Comparison of ENCODE assay signal across 11 cellular contexts in genomic region chr18:24112874-24113615, GRCh38. TPM values are rescaled to one million over a fixed set of nuclear protein-coding genes. Genes with fewer than 3 reads are reported as not detected.
DNase-seq lines count a peak whose midpoint lies in the region; ATAC-seq, FAIRE-seq and TF ChIP-seq lines count a peak whose summit lies in the region.
"Had no signal": no experiment of that assay in that cellular context is flagged by ENCODE, and none has a peak within 500 bp of the region (broad histone marks: within the 10 kb centered on the region; RNA-seq: fewer than 3 reads in every experiment).

No MANE protein-coding gene starts in this region.

- no peaks in the 10 kb centered on the region for H3K9me3 Mint-ChIP-seq in activated CD4-positive, alpha-beta T cell treated with anti-CD3 and anti-CD28 coated beads for 36 hours (ENCODE audit: low read depth)
- no peaks in the 10 kb centered on the region for H3K9me3 Mint-ChIP-seq in activated CD4-positive, alpha-beta T cell treated with anti-CD3 and anti-CD28 coated beads, Interleukin-2, amount 10 ng/mL, durations not matched to agents 24 days and 14 days
- H3K9me3 Mint-ChIP-seq in progenitor cell of endocrine pancreas (ENCODE audit: low read depth): no peaks in the 10 kb centered on the region

- no peaks in the 10 kb centered on the region for H3K79me2 ChIP-seq in H1 (ENCODE audit: control insufficient read depth in 1 of 2, insufficient read depth in 2 of 2, low read length in 2 of 2)

- no peak overlapping the region for H4K91ac ChIP-seq in H1 (replicated peaks; ENCODE audit: insufficient read length, low read length)

- H2AK5ac ChIP-seq in H1 (ENCODE audit: low read depth, low read length): no peak overlapping the region

- DNase-seq in activated CD4-positive, alpha-beta T cell treated with anti-CD3 and anti-CD28 coated beads for 36 hours: peak; percentile 17
- no peak for DNase-seq in activated CD4-positive, alpha-beta T cell treated with anti-CD3 and anti-CD28 coated beads, Interleukin-2, amount 10 ng/mL, durations not matched to agents 24 days and 14 days
- DNase-seq in NCI-H69 (lab: John Stamatoyannopoulos, UW): peak; percentile 84
- DNase-seq in H1 (ENCODE audit: low read depth in 1 of 2, low spot score in 2 of 2): no peak
- DNase-seq in progenitor cell of endocrine pancreas (ENCODE audit: low spot score, unreplicated experiment): peak; percentile 43
- DNase-seq in NCI-H1930 (lab: John Stamatoyannopoulos, UW): no peak
- no peak for DNase-seq in NCI-H82 (lab: John Stamatoyannopoulos, UW)
- DNase-seq: left cardiac atrium, SJCRH30 had no signal

- H3K4me2 ChIP-seq in H1 (ENCODE audit: insufficient read depth in 1 of 2, low read depth in 2 of 2, low read length in 2 of 2): no peak overlapping the region

- peaks cover 0 to 4% (median 2%) of the 10 kb centered on the region in 4 experiments; a peak in 2 of 7 replicates for H3K4me1 ChIP-seq in H1 (replicated peaks in 1 of 4; ENCODE audit: control insufficient read depth in 3 of 4, insufficient read depth in 4 of 4, low read length in 3 of 4)
- H3K4me1 ChIP-seq: SJCRH30 had no signal

- H2AFZ ChIP-seq in H1 (ENCODE audit: low read length): no peak overlapping the region

- CTCF ChIA-PET in activated CD4-positive, alpha-beta T cell treated with anti-CD3 and anti-CD28 coated beads for 36 hours (lab: Charles Lee): interaction anchor here (0.6 to 1.9 kb wide), 2 partner anchors 28 to 58 kb away, joined by 3 to 5 read pairs; no protein-coding TSS in a partner anchor
- CTCF ChIA-PET in H1 (lab: Charles Lee; ENCODE audit: partially characterized antibody): interaction anchor here (0.9 to 1.8 kb wide), 7 partner anchors 9 to 301 kb away, joined by 3 to 6 read pairs (median 3); no protein-coding TSS in a partner anchor

- 82% methylated on average over 15 of the region's 15 CpGs; no CpG with 5 or more reads in 1 of the 2 experiments for WGBS in H1 (ENCODE audit: extremely low coverage in 1 of 2, insufficient coverage in 1 of 2, insufficient read length in 1 of 2, insufficient replicate concordance in 2 of 2, low coverage in 1 of 2, low lambda C conversion rate in 2 of 2, missing lambda C conversion rate in 1 of 2), 2 experiments

- intact Hi-C loops in activated CD4-positive, alpha-beta T cell treated with anti-CD3 and anti-CD28 coated beads for 36 hours (cut with DNase I, micrococcal nuclease): no loop called here
- intact Hi-C loops in activated CD4-positive, alpha-beta T cell treated with anti-CD3 and anti-CD28 coated beads, Interleukin-2, amount 10 ng/mL, durations not matched to agents 24 days and 14 days (cut with micrococcal nuclease): no loop called here

- FAIRE-seq in H1 (lab: Jason Lieb, UNC): no peak
- FAIRE-seq: A204.1 had no signal

- POLR2A ChIA-PET in activated CD4-positive, alpha-beta T cell treated with anti-CD3 and anti-CD28 coated beads for 36 hours (lab: Charles Lee): interaction anchor here (0.8 kb wide), 1 partner anchor 92 kb away, joined by 3 read pairs; no protein-coding TSS in a partner anchor
- POLR2A ChIA-PET in H1 (lab: Charles Lee; ENCODE audit: partially characterized antibody): interaction anchor here (4.1 kb wide), 1 partner anchor 26 kb away, joined by 19 read pairs; the partner anchor contains the start of gene CABYR

- H4K8ac ChIP-seq in H1 (ENCODE audit: extremely low read depth, insufficient read depth, low read length): no peak overlapping the region; the same call in 1 of the 2 replicates

- no peak overlapping the region for H3K23ac ChIP-seq in H1 (ENCODE audit: insufficient read length)

- H2BK20ac ChIP-seq in H1 (ENCODE audit: low read length): no peak overlapping the region

- peaks cover 27% of the 10 kb centered on the region for H3K4me1 Mint-ChIP-seq in activated CD4-positive, alpha-beta T cell treated with anti-CD3 and anti-CD28 coated beads for 36 hours
- H3K4me1 Mint-ChIP-seq in activated CD4-positive, alpha-beta T cell treated with anti-CD3 and anti-CD28 coated beads, Interleukin-2, amount 10 ng/mL, durations not matched to agents 24 days and 14 days: peaks cover 18% of the 10 kb centered on the region
- peaks cover 37% of the 10 kb centered on the region for H3K4me1 Mint-ChIP-seq in progenitor cell of endocrine pancreas (ENCODE audit: low read depth)

- no peak for TF ChIP-seq CTCF in H1 (IDR thresholded peaks at IDR 0.05; ENCODE audit: control extremely low read depth in 1 of 3, insufficient read depth in 1 of 3, low read depth in 1 of 3, low read length in 3 of 3)
- no peak for TF ChIP-seq CTCF in progenitor cell of endocrine pancreas (IDR thresholded peaks at IDR 0.05; ENCODE audit: unreplicated experiment)

- no peak overlapping the region for H3K18ac ChIP-seq in H1 (ENCODE audit: extremely low read depth, low read length)

- no peak overlapping the region for H3K56ac ChIP-seq in H1 (replicated peaks; ENCODE audit: insufficient read length, low read depth, low read length)

- no peak overlapping the region for H3K4ac ChIP-seq in H1 (replicated peaks; ENCODE audit: insufficient read length, low read depth, low read length)

- no peaks in the 10 kb centered on the region for H3K23me2 ChIP-seq in H1 (ENCODE audit: low read depth, low read length)

- H3K27ac Mint-ChIP-seq in activated CD4-positive, alpha-beta T cell treated with anti-CD3 and anti-CD28 coated beads for 36 hours: peak overlapping the region; percentile 24
- H3K27ac Mint-ChIP-seq in activated CD4-positive, alpha-beta T cell treated with anti-CD3 and anti-CD28 coated beads, Interleukin-2, amount 10 ng/mL, durations not matched to agents 24 days and 14 days: no peak overlapping the region
- H3K27ac Mint-ChIP-seq in progenitor cell of endocrine pancreas: peak overlapping the region; percentile 96

- peak; percentile 44 for ATAC-seq in activated CD4-positive, alpha-beta T cell treated with anti-CD3 and anti-CD28 coated beads for 36 hours
- no peak for ATAC-seq in GM21526 (IDR thresholded peaks at IDR 0.05; ENCODE audit: low FRiP score, unreplicated experiment)

- H3K27me3 ChIP-seq in H1 (replicated peaks in 1 of 4; ENCODE audit: control insufficient read depth in 3 of 4, extremely low read depth in 1 of 4, insufficient read depth in 3 of 4, low read length in 3 of 4): no peaks in the 10 kb centered on the region
- H3K27me3 ChIP-seq: SJCRH30 had no signal

- no peak overlapping the region for H3K9ac ChIP-seq in H1 (replicated peaks in 1 of 4; ENCODE audit: extremely low read depth in 1 of 4, low read depth in 3 of 4, low read length in 3 of 4)

- no peak overlapping the region for H2BK12ac ChIP-seq in H1 (ENCODE audit: low read depth, low read length)

- no peak overlapping the region for H4K5ac ChIP-seq in H1 (ENCODE audit: insufficient read length, low read depth, low read length)

- H3K14ac ChIP-seq in H1 (ENCODE audit: insufficient read length): no peak overlapping the region

- H3K36me3 Mint-ChIP-seq in activated CD4-positive, alpha-beta T cell treated with anti-CD3 and anti-CD28 coated beads for 36 hours (ENCODE audit: low read depth): peaks cover 14% of the 10 kb centered on the region
- H3K36me3 Mint-ChIP-seq in activated CD4-positive, alpha-beta T cell treated with anti-CD3 and anti-CD28 coated beads, Interleukin-2, amount 10 ng/mL, durations not matched to agents 24 days and 14 days (ENCODE audit: low read depth): peaks cover 37% of the 10 kb centered on the region
- H3K36me3 Mint-ChIP-seq in progenitor cell of endocrine pancreas (ENCODE audit: insufficient read depth): no peaks in the 10 kb centered on the region

- H3K36me3 ChIP-seq in H1 (ENCODE audit: control insufficient read depth in 2 of 4, insufficient read depth in 4 of 4, low read length in 3 of 4): peaks cover 0 to 4% (median 0%) of the 10 kb centered on the region in 4 experiments; a peak in 2 of 8 replicates
- H3K36me3 ChIP-seq: SJCRH30 had no signal

- TF ChIP-seq POLR2A in H1 (IDR thresholded peaks at IDR 0.05; ENCODE audit: control extremely low read depth in 1 of 2, low read depth in 2 of 2, low read length in 2 of 2): no peak

- H3K27me3 Mint-ChIP-seq in activated CD4-positive, alpha-beta T cell treated with anti-CD3 and anti-CD28 coated beads for 36 hours: no peaks in the 10 kb centered on the region
- no peaks in the 10 kb centered on the region for H3K27me3 Mint-ChIP-seq in activated CD4-positive, alpha-beta T cell treated with anti-CD3 and anti-CD28 coated beads, Interleukin-2, amount 10 ng/mL, durations not matched to agents 24 days and 14 days
- H3K27me3 Mint-ChIP-seq in progenitor cell of endocrine pancreas: no peaks in the 10 kb centered on the region

- H2BK15ac ChIP-seq in H1 (ENCODE audit: low read length): no peak overlapping the region

- no peaks in the 10 kb centered on the region for H4K20me1 ChIP-seq in H1 (replicated peaks in 1 of 2; ENCODE audit: control insufficient read depth in 1 of 2, insufficient read depth in 2 of 2, low read length in 2 of 2)

- H3K79me1 ChIP-seq in H1 (ENCODE audit: low read depth, low read length): no peaks in the 10 kb centered on the region

- H2BK5ac ChIP-seq in H1 (ENCODE audit: low read depth, low read length): no peak overlapping the region

- no peak overlapping the region for H2BK120ac ChIP-seq in H1 (replicated peaks; ENCODE audit: low read depth, low read length)

- no peak overlapping the region for H3K4me3 ChIP-seq in H1 (ENCODE audit: extremely low read depth in 1 of 4, insufficient read depth in 2 of 4, low read depth in 3 of 4, low read length in 4 of 4)
- H3K4me3 ChIP-seq: SJCRH30 had no signal

- TF ChIP-seq RAD21 in H1 (IDR thresholded peaks at IDR 0.05 in 1 of 2, conservative IDR thresholded peaks at IDR 0.05 in 1 of 2; ENCODE audit: low read depth in 2 of 2, low read length in 2 of 2): no peak

- H3K27ac ChIP-seq in H1 (ENCODE audit: low read depth, low read length): 0 out of 2 replicates have a peak overlapping the region, but pooled peaks have one; percentile 22
- H3K27ac ChIP-seq: SJCRH30 had no signal

- no peak overlapping the region for H3K4me3 Mint-ChIP-seq in activated CD4-positive, alpha-beta T cell treated with anti-CD3 and anti-CD28 coated beads for 36 hours
- no peak overlapping the region for H3K4me3 Mint-ChIP-seq in activated CD4-positive, alpha-beta T cell treated with anti-CD3 and anti-CD28 coated beads, Interleukin-2, amount 10 ng/mL, durations not matched to agents 24 days and 14 days
- peak overlapping the region; percentile 54 for H3K4me3 Mint-ChIP-seq in progenitor cell of endocrine pancreas (ENCODE audit: low read depth)

- no peaks in the 10 kb centered on the region for H3K9me3 ChIP-seq in H1 (ENCODE audit: insufficient read depth in 2 of 2, low read depth in 1 of 2, low read length in 1 of 2)
- H3K9me3 ChIP-seq: SJCRH30 had no signal

- no peak for TF ChIP-seq EP300 in H1 (IDR thresholded peaks at IDR 0.05; ENCODE audit: borderline replicate concordance in 1 of 2, low read depth in 2 of 2, low read length in 2 of 2)

RNA-seq across cellular contexts. Expression of gene CABYR, which starts 25.8 kb away (rescaled TPM):
- under 1 TPM; 0.46 to 0.83 TPM for total RNA-seq in activated CD4-positive, alpha-beta T cell treated with anti-CD3 and anti-CD28 coated beads for 36 hours
- 0.36 and 1.3 TPM in 2 replicates for total RNA-seq in activated CD4-positive, alpha-beta T cell treated with anti-CD3 and anti-CD28 coated beads, Interleukin-2, amount 10 ng/mL, durations not matched to agents 24 days and 14 days
- 18.8 and 20.1 TPM in 2 replicates for total RNA-seq in H1 (2021; fragmentation: NEBNext Ultra II Directional; extraction: Animal tissue kit (Norgen Biotek cat#: 25700))
- polyA plus RNA-seq in H1 (2011; rRNA removed): 9.4 and 14.5 TPM in 2 replicates
- polyA plus RNA-seq in H1 (2011; cell fraction: cytosol; rRNA removed): 12.6 TPM
- polyA plus RNA-seq in H1 (2011; cell fraction: nucleus; rRNA removed): 16.6 TPM
- polyA plus RNA-seq in H1 (2012, experiment 1 of 2): 14.4 to 20.9 TPM (median 16.7 TPM) in 4 replicates
- 5.9 TPM for polyA plus RNA-seq in H1 (2012, experiment 2 of 2)
- 30.9 TPM for polyA plus RNA-seq in H1 (2013, experiment 1 of 2)
- polyA plus RNA-seq in H1 (2013, experiment 2 of 2): 31.4 TPM
- 14.4 and 19.5 TPM in 2 replicates for polyA minus RNA-seq in H1 (2011; rRNA and poly(A)+ RNA removed)
- 6.5 TPM for polyA minus RNA-seq in H1 (2011; cell fraction: cytosol; rRNA and poly(A)+ RNA removed)
- 26.7 TPM for polyA minus RNA-seq in H1 (2011; cell fraction: nucleus; rRNA and poly(A)+ RNA removed)
- 8.0 and 10.5 TPM in 2 replicates for total RNA-seq in progenitor cell of endocrine pancreas
- total RNA-seq: SJCRH30 had no signal

Comparison
In these comparisons a context has a peak if more than half of its experiments do, and no peak if none do; other contexts are left out.
1. DNase-seq: peak in activated CD4-positive, alpha-beta T cell treated with anti-CD3 and anti-CD28 coated beads for 36 hours (single experiment), NCI-H69 (single experiment) and progenitor cell of endocrine pancreas (single experiment); none in activated CD4-positive, alpha-beta T cell treated with anti-CD3 and anti-CD28 coated beads, Interleukin-2, amount 10 ng/mL, durations not matched to agents 24 days and 14 days (single experiment), H1 (0 of 2), NCI-H1930 (0 of 2) and NCI-H82 (single experiment).